Comparison of ENCODE assay signal across 1 cellular context in genomic region chr12:32126720-32127119, GRCh38.
TF ChIP-seq lines count a peak whose summit lies in the region.

No MANE protein-coding gene starts in this region.

TF ChIP-seq in GM23338, 12 proteins besides CTCF, POLR2A, EP300 and RAD21 (continued from another document):
- no peak for TF ChIP-seq POLR2AphosphoS5 (IDR thresholded peaks at IDR 0.05; ENCODE audit: low read depth)
- TF ChIP-seq REST (IDR thresholded peaks at IDR 0.05; ENCODE audit: unreplicated experiment): no peak
